Comparison of ENCODE assay signal across 1 cellular context in genomic region chr20:3160418-3160817, GRCh38.
TF ChIP-seq lines count a peak whose summit lies in the region.

No MANE protein-coding gene starts in this region.

TF ChIP-seq in GM23338, 12 proteins besides CTCF, POLR2A, EP300 and RAD21 (continued from another document):
- TF ChIP-seq REST (IDR thresholded peaks at IDR 0.05; ENCODE audit: unreplicated experiment) = no peak
- no peak for TF ChIP-seq EZH2phosphoT487 (IDR thresholded peaks at IDR 0.05; ENCODE audit: unreplicated experiment)
- no peak for TF ChIP-seq ZNF331 (CRISPR knock-in tag; IDR thresholded peaks at IDR 0.05; ENCODE audit: low read depth)
- TF ChIP-seq ZNF462 (CRISPR knock-in tag; IDR thresholded peaks at IDR 0.05) = no peak
- no peak for TF ChIP-seq ZNF114 (CRISPR knock-in tag; IDR thresholded peaks at IDR 0.05)
- no peak for TF ChIP-seq STAT1 (IDR thresholded peaks at IDR 0.05; ENCODE audit: unreplicated experiment)
